ENCODE assay signal across 14 cellular contexts in genomic region chr2:69583434-69583833, GRCh38.
DNase-seq lines count a peak whose midpoint lies in the region; ATAC-seq and TF ChIP-seq lines count a peak whose summit lies in the region.
"Had no signal": no experiment of that assay in that cellular context is flagged by ENCODE, and none has a peak within 500 bp of the region (broad histone marks: within the 10 kb centered on the region; RNA-seq: fewer than 3 reads in every experiment).

No MANE protein-coding gene starts in this region.

- H3K27ac ChIP-seq in heart right ventricle: peak overlapping the region in 9 of 10 donors; percentile 31 to 80 (median 68)
- no peak overlapping the region for H3K27ac ChIP-seq in right cardiac atrium (ENCODE audit: low read length)
- peak overlapping the region; percentile 62 for H3K27ac ChIP-seq in PC-9
- H3K27ac ChIP-seq: uterus had no signal

- H3K79me2 ChIP-seq in PC-9 (ENCODE audit: low read depth): peaks cover 86% of the 10 kb centered on the region

- CTCF ChIA-PET in PC-9 (lab: Charles Lee): interaction anchor here (0.6 to 1.2 kb wide), 2 partner anchors 17 to 208 kb away, joined by 3 to 4 read pairs; no protein-coding TSS in a partner anchor

- no peak overlapping the region for H3K4me3 ChIP-seq in heart right ventricle
- H3K4me3 ChIP-seq in right cardiac atrium (ENCODE audit: low read length): no peak overlapping the region
- H3K4me3 ChIP-seq in PC-9: no peak overlapping the region
- H3K4me3 ChIP-seq: lung, uterus had no signal

- ATAC-seq in heart right ventricle: peak in 1 of 8 donors; percentile 24
- ATAC-seq in right cardiac atrium: no peak
- ATAC-seq in stimulated activated naive CD8-positive, alpha-beta T cell treated with anti-CD3 and anti-CD28 coated beads, Interleukin-15, amount 100 ng/mL, for 72 hours: no peak

- DNase-seq in heart right ventricle: no peak
- DNase-seq in right cardiac atrium: no peak
- no peak for DNase-seq in PC-9
- no peak for DNase-seq in immature natural killer cell
- no peak for DNase-seq in stimulated activated naive CD8-positive, alpha-beta T cell treated with anti-CD3 and anti-CD28 coated beads, Interleukin-15, amount 100 ng/mL, for 72 hours
- no peak for DNase-seq in superior temporal gyrus (ENCODE audit: extremely low spot score)
- no peak for DNase-seq in DMS114 treated with DMSO at 0.1 percent for 48 hours (lab: John Stamatoyannopoulos, UW; ENCODE audit: unreplicated experiment)
- DNase-seq in occipital lobe (lab: John Stamatoyannopoulos, UW): no peak
- DNase-seq: activated CD4-positive, alpha-beta memory T cell treated with anti-CD3 and anti-CD28 coated beads for 36 hours; activated effector memory CD4-positive, alpha-beta T cell treated with anti-CD3 and anti-CD28 coated beads, Interleukin-2, amount 50 U/mL, for 16 hours; effector memory CD4-positive, alpha-beta T cell; NCI-H1436 treated with DMSO at 0.1 percent for 48 hours; uterus had no signal

- no TSS peak for BruUV-seq in PC-9 (replicated peaks; lab: Mats Ljungman, UMichigan)

- peaks cover 0 to 87% (median 56%) of the 10 kb centered on the region in 9 donors for H3K4me1 ChIP-seq in heart right ventricle
- H3K4me1 ChIP-seq in right cardiac atrium (ENCODE audit: control insufficient read depth, insufficient read depth, low read length): peaks cover 19% of the 10 kb centered on the region
- peaks cover 23% of the 10 kb centered on the region for H3K4me1 ChIP-seq in PC-9 (replicated peaks; ENCODE audit: insufficient read depth)
- H3K4me1 ChIP-seq: uterus had no signal

- H3K4me1 Mint-ChIP-seq in immature natural killer cell: peaks cover 79 to 93% of the 10 kb centered on the region in 2 donors
- H3K4me1 Mint-ChIP-seq in stimulated activated naive CD8-positive, alpha-beta T cell treated with anti-CD3 and anti-CD28 coated beads, Interleukin-15, amount 100 ng/mL, for 72 hours: peaks cover 93% of the 10 kb centered on the region

- POLR2A ChIA-PET in PC-9 (lab: Charles Lee; ENCODE audit: unreplicated experiment): no interaction called here

- H3K36me3 ChIP-seq in heart right ventricle (no peaks in the 10 kb centered on the region), PC-9 (ENCODE audit: low read depth) (no peaks in the 10 kb centered on the region)
- H3K36me3 ChIP-seq: uterus had no signal

- TF ChIP-seq CTCF in heart right ventricle (IDR thresholded peaks at IDR 0.05) (no peak), PC-9 (conservative IDR thresholded peaks at IDR 0.05) (no peak)

- H3K36me3 Mint-ChIP-seq in immature natural killer cell: peaks cover 0 to 5% (median 3%) of the 10 kb centered on the region in 3 donors
- H3K36me3 Mint-ChIP-seq: activated CD4-positive, alpha-beta memory T cell treated with anti-CD3 and anti-CD28 coated beads for 36 hours had no signal

- peak overlapping the region in 5 of 6 donors; percentile 72 to 85 (median 84) for H3K27ac Mint-ChIP-seq in immature natural killer cell
- peak overlapping the region in 1 of 2 donors; percentile 67 for H3K27ac Mint-ChIP-seq in stimulated activated naive CD8-positive, alpha-beta T cell treated with anti-CD3 and anti-CD28 coated beads, Interleukin-15, amount 100 ng/mL, for 72 hours

- H3K9me3 ChIP-seq in heart right ventricle (no peaks in the 10 kb centered on the region), right cardiac atrium (ENCODE audit: control insufficient read depth, low read length) (no peaks in the 10 kb centered on the region), PC-9 (ENCODE audit: insufficient read depth, low read depth) (no peaks in the 10 kb centered on the region)
- H3K9me3 ChIP-seq: uterus had no signal

- H3K4me3 Mint-ChIP-seq in immature natural killer cell: peak overlapping the region; percentile 75 to 92 (median 87)
- H3K4me3 Mint-ChIP-seq in stimulated activated naive CD8-positive, alpha-beta T cell treated with anti-CD3 and anti-CD28 coated beads, Interleukin-15, amount 100 ng/mL, for 72 hours: peak overlapping the region; percentile 70
- H3K4me3 Mint-ChIP-seq: activated CD4-positive, alpha-beta memory T cell treated with anti-CD3 and anti-CD28 coated beads for 36 hours had no signal

- 0 out of 2 replicates have a peak overlapping the region, but pooled peaks have one; percentile 42 for H3K4me2 ChIP-seq in PC-9

- H3K27me3 Mint-ChIP-seq in immature natural killer cell (ENCODE audit: low read depth in 3 of 3): no peaks in the 10 kb centered on the region
- no peaks in the 10 kb centered on the region for H3K27me3 Mint-ChIP-seq in stimulated activated naive CD8-positive, alpha-beta T cell treated with anti-CD3 and anti-CD28 coated beads, Interleukin-15, amount 100 ng/mL, for 72 hours
- H3K27me3 Mint-ChIP-seq: activated CD4-positive, alpha-beta memory T cell treated with anti-CD3 and anti-CD28 coated beads for 36 hours had no signal

- 87 to 92% methylated on average over 3 of the region's 3 CpGs for WGBS in heart right ventricle, 2 donors
- 91% methylated on average over 3 of the region's 3 CpGs for whole genome bisulfite sequencing in right cardiac atrium

- no peaks in the 10 kb centered on the region for H3K27me3 ChIP-seq in heart right ventricle
- H3K27me3 ChIP-seq in right cardiac atrium (ENCODE audit: control insufficient read depth, insufficient read depth): no peaks in the 10 kb centered on the region
- no peaks in the 10 kb centered on the region for H3K27me3 ChIP-seq in PC-9 (ENCODE audit: insufficient read depth, low read depth)
- H3K27me3 ChIP-seq: uterus had no signal

- no peaks in the 10 kb centered on the region for H3K9me3 Mint-ChIP-seq in immature natural killer cell
- H3K9me3 Mint-ChIP-seq in stimulated activated naive CD8-positive, alpha-beta T cell treated with anti-CD3 and anti-CD28 coated beads, Interleukin-15, amount 100 ng/mL, for 72 hours: no peaks in the 10 kb centered on the region
- H3K9me3 Mint-ChIP-seq: activated CD4-positive, alpha-beta memory T cell treated with anti-CD3 and anti-CD28 coated beads for 36 hours had no signal

- H4K20me1 ChIP-seq in PC-9 (ENCODE audit: insufficient read depth): no peaks in the 10 kb centered on the region

- H3F3A ChIP-seq in PC-9 (ENCODE audit: insufficient read depth, low read depth): peaks cover 7% of the 10 kb centered on the region; the same call in 1 of the 2 replicates

- H2AFZ ChIP-seq in PC-9: no peak overlapping the region

- no peaks in the 10 kb centered on the region for H3K9me2 ChIP-seq in PC-9 (ENCODE audit: insufficient read depth)

- intact Hi-C loops in heart right ventricle (cut with DNase I): no loop called here
- intact Hi-C loops in right cardiac atrium (cut with DNase I): no loop called here
- intact Hi-C loops in PC-9 (cut with micrococcal nuclease; ENCODE audit: unreplicated experiment): no loop called here
